Comparison of ENCODE assay signal across 11 cellular contexts in genomic region chr18:34223893-34224422, GRCh38. TPM values are rescaled to one million over a fixed set of nuclear protein-coding genes. Genes with fewer than 3 reads are reported as not detected.
A peak's percentile ranks its signal among the peaks of the same experiment; 100 is the strongest.
DNase-seq lines count a peak whose midpoint lies in the region; ATAC-seq and TF ChIP-seq lines count a peak whose summit lies in the region.
"Had no signal": no experiment of that assay in that cellular context is flagged by ENCODE, and none has a peak within 500 bp of the region (broad histone marks: within the 10 kb centered on the region; RNA-seq: fewer than 3 reads in every experiment).

No MANE protein-coding gene starts in this region.

- H3K9ac ChIP-seq in PC-3 (ENCODE audit: low read length): no peak overlapping the region

- 4% methylated on average over 11 of the region's 11 CpGs for WGBS in sigmoid colon, 2 donors

- peak overlapping the region; percentile 86 for H3K4me2 ChIP-seq in PC-3 (ENCODE audit: low read length)

- no TSS peak for BruUV-seq in PC-3 (replicated peaks; lab: Mats Ljungman, UMichigan)

- intact Hi-C loops in PC-3 (cut with micrococcal nuclease): loop anchor here (5.0 to 10.0 kb wide), 3 partner anchors 98 to 431 kb away; no protein-coding TSS in a partner anchor
- intact Hi-C loops in sigmoid colon (cut with DNase I): no loop called here

- H3K4me1 ChIP-seq in PC-3 (ENCODE audit: insufficient read depth, low read length) (peaks cover 3% of the 10 kb centered on the region; the same call in 1 of the 2 replicates), sigmoid colon (peaks cover 0 to 36% (median 36%) of the 10 kb centered on the region in 4 donors)

- no peaks in the 10 kb centered on the region for H3K9me2 ChIP-seq in PC-3 (replicated peaks; ENCODE audit: low read length)

- no peak for TF ChIP-seq EP300 in sigmoid colon (IDR thresholded peaks at IDR 0.05)

- DNase-seq in GM10248 (ENCODE audit: extremely low spot score) (peak; percentile 17), PC-3 (no peak), fibroblast of the aortic adventitia (ENCODE audit: low read depth) (peak; percentile 0), sigmoid colon (no peak), SIG-M5 treated with dmso at 0.1 percent for 504 hours (lab: John Stamatoyannopoulos, UW; ENCODE audit: unreplicated experiment) (no peak)
- DNase-seq: NK-92 treated with Interleukin-12 subunit alpha and Interleukin-12 subunit beta, amount 100 ng/mL, for 24 hours; uterus had no signal

- POLR2A ChIA-PET in GM10248 (lab: Yijun Ruan, JAX) (no interaction called here), PC-3 (lab: Charles Lee; ENCODE audit: unreplicated experiment) (no interaction called here)

- H3K36me3 ChIP-seq in PC-3 (ENCODE audit: low read depth, low read length): no peaks in the 10 kb centered on the region
- no peaks in the 10 kb centered on the region for H3K36me3 ChIP-seq in sigmoid colon
- H3K36me3 ChIP-seq: uterus had no signal

- H3K4me3 ChIP-seq in PC-3 (ENCODE audit: low read length): peak overlapping the region; percentile 66
- no peak overlapping the region for H3K4me3 ChIP-seq in fibroblast of the aortic adventitia (ENCODE audit: low read depth, low read length)
- peak overlapping the region; percentile 18 to 54 (median 41) for H3K4me3 ChIP-seq in sigmoid colon

- ATAC-seq in PC-3 (no peak), HG03469 (IDR thresholded peaks at IDR 0.05; ENCODE audit: unreplicated experiment) (no peak), GM21367 (IDR thresholded peaks at IDR 0.05; ENCODE audit: unreplicated experiment) (no peak), HG03196 (IDR thresholded peaks at IDR 0.05; ENCODE audit: unreplicated experiment) (no peak)

- peak overlapping the region; percentile 82 for H2AFZ ChIP-seq in PC-3 (ENCODE audit: low read length)

- TF ChIP-seq CTCF in GM10248 (IDR thresholded peaks at IDR 0.05; ENCODE audit: control extremely low read depth, extremely low read depth, low read depth, missing control alignments) (no peak), PC-3 (conservative IDR thresholded peaks at IDR 0.05; ENCODE audit: low read depth, low read length) (no peak), fibroblast of the aortic adventitia (IDR thresholded peaks at IDR 0.05; ENCODE audit: insufficient read depth, low read length) (no peak), sigmoid colon (IDR thresholded peaks at IDR 0.05) (no peak)

- H3K27me3 ChIP-seq in PC-3 (ENCODE audit: low read length): peaks cover 42% of the 10 kb centered on the region
- H3K27me3 ChIP-seq in sigmoid colon: peaks cover 5 to 65% (median 28%) of the 10 kb centered on the region in 3 donors

- H3K79me2 ChIP-seq in PC-3 (ENCODE audit: low read length): no peaks in the 10 kb centered on the region

- H3K27ac ChIP-seq in PC-3 (ENCODE audit: low read length) (no peak overlapping the region), sigmoid colon (no peak overlapping the region)
- H3K27ac ChIP-seq: uterus, VCaP had no signal

- H3F3A ChIP-seq in PC-3 (ENCODE audit: low read length, unreplicated experiment): no peaks in the 10 kb centered on the region

- no peaks in the 10 kb centered on the region for H4K20me1 ChIP-seq in PC-3 (ENCODE audit: low read length)

- TF ChIP-seq POLR2A in sigmoid colon (IDR thresholded peaks at IDR 0.05): no peak

- H3K9me3 ChIP-seq in PC-3 (ENCODE audit: low read length): no peaks in the 10 kb centered on the region
- H3K9me3 ChIP-seq in sigmoid colon: no peaks in the 10 kb centered on the region
- H3K9me3 ChIP-seq: uterus had no signal

- CTCF ChIA-PET in GM10248 (lab: Yijun Ruan, JAX): interaction anchor here (1.5 kb wide), 1 partner anchor 101 kb away, joined by 3 read pairs; no protein-coding TSS in a partner anchor
- CTCF ChIA-PET in PC-3 (lab: Charles Lee): interaction anchor here (0.6 kb wide), 1 partner anchor 146 kb away, joined by 3 read pairs; no protein-coding TSS in a partner anchor

RNA-seq across cellular contexts. Expression of gene NOL4, which starts 0.8 kb away (rescaled TPM):
- not detected in 2 replicates for total RNA-seq in PC-3 (2014; rRNA removed)
- not detected in 2 replicates for total RNA-seq in fibroblast of the aortic adventitia (ENCODE audit: low replicate concordance)
- total RNA-seq in sigmoid colon: 1 to 10 TPM in 2 of 4 donors, under 1 TPM in 2; 0.16 to 1.4 (median 0.87) TPM
- polyA plus RNA-seq in sigmoid colon: under 1 TPM in 2 of 3 donors, not detected in 1; 0.17 to 0.60 TPM

Comparison
In these comparisons a context has a peak if more than half of its experiments do, and no peak if none do; other contexts are left out.
1. DNase-seq: peak in GM10248 (single experiment) and fibroblast of the aortic adventitia (single experiment); none in PC-3 (single experiment), sigmoid colon (single experiment) and SIG-M5 treated with dmso at 0.1 percent for 504 hours (single experiment).